19 cellular contexts compared by ENCODE assay signal in the genomic region with DNA sequence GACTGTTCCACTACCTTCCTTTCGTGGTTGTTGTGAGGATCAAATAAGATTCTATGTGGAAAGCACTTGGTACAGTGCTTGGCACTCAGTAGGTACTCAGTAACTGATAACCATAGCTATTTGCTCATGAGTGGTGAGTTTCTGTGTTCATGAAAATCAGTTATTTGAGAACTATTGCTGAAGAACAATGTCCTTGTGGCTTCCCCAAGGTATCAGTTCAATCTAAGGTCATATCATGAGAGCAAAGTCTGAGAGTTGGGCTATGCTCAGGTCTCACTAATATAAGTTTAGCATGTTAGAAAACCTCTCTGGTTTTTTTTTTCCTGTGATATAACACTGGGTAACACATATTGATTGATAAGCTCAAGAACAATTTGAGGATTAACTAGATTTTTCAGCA.
A peak's percentile ranks its signal among the peaks of the same experiment; 100 is the strongest.
DNase-seq lines count a peak whose midpoint lies in the region; ATAC-seq and TF ChIP-seq lines count a peak whose summit lies in the region.
"Had no signal": no experiment of that assay in that cellular context is flagged by ENCODE, and none has a peak within 500 bp of the region (broad histone marks: within the 10 kb centered on the region; RNA-seq: fewer than 3 reads in every experiment).

No MANE protein-coding gene starts in this region.

- DNase-seq in HCEC 1CT (no peak), COLO829 (ENCODE audit: low spot score) (no peak), iPS-NIHi11 (ENCODE audit: low spot score) (no peak), endothelial cell (ENCODE audit: low spot score) (no peak)
- DNase-seq: 8988T; CD8-positive, alpha-beta T cell; DMS79; HFFc6; NCI-H1048; NCI-H1436 treated with DMSO at 0.1 percent for 48 hours; NCI-H2081 treated with DMSO at 0.1 percent for 48 hours; NCI-H510A treated with DMSO at 0.1 percent for 48 hours; NCI-H82; PC-9; SJCRH30 had no signal

- TF ChIP-seq CTCF in endothelial cell (IDR thresholded peaks at IDR 0.05; ENCODE audit: unreplicated experiment) = no peak

- H3K4me1 Mint-ChIP-seq in endothelial cell (ENCODE audit: unreplicated experiment) = no peaks in the 10 kb centered on the region

- no peaks in the 10 kb centered on the region for H3K9me3 Mint-ChIP-seq in endothelial cell (ENCODE audit: unreplicated experiment)
- H3K9me3 Mint-ChIP-seq: CD8-positive, alpha-beta T cell; HFFc6 had no signal

- H3K4me3 Mint-ChIP-seq in endothelial cell (ENCODE audit: unreplicated experiment) = no peak overlapping the region
- H3K4me3 Mint-ChIP-seq: CD8-positive, alpha-beta T cell; HFFc6 had no signal

- peak; percentile 59 for ATAC-seq in GM18498 (IDR thresholded peaks at IDR 0.05; ENCODE audit: unreplicated experiment)
- ATAC-seq in GM18870 (IDR thresholded peaks at IDR 0.05; ENCODE audit: unreplicated experiment) = peak; percentile 37
- peak; percentile 32 for ATAC-seq in GM21528 (IDR thresholded peaks at IDR 0.05; ENCODE audit: low FRiP score, unreplicated experiment)
- peak; percentile 33 for ATAC-seq in HG03159 (IDR thresholded peaks at IDR 0.05; ENCODE audit: unreplicated experiment)
- ATAC-seq: CD8-positive, alpha-beta T cell had no signal

- no peak overlapping the region for H3K27ac Mint-ChIP-seq in endothelial cell (ENCODE audit: unreplicated experiment)
- H3K27ac Mint-ChIP-seq: CD8-positive, alpha-beta T cell had no signal

- H3K27me3 Mint-ChIP-seq in endothelial cell (ENCODE audit: unreplicated experiment) = no peaks in the 10 kb centered on the region

- H3K36me3 Mint-ChIP-seq in endothelial cell (ENCODE audit: low read depth, unreplicated experiment) = no peaks in the 10 kb centered on the region
- H3K36me3 Mint-ChIP-seq: CD8-positive, alpha-beta T cell had no signal
